ENCODE assay signal across 18 cellular contexts in genomic region chr1:221303623-221304022, GRCh38.
DNase-seq lines count a peak whose midpoint lies in the region; ATAC-seq, FAIRE-seq and TF ChIP-seq lines count a peak whose summit lies in the region.
"Had no signal": no experiment of that assay in that cellular context is flagged by ENCODE, and none has a peak within 500 bp of the region (broad histone marks: within the 10 kb centered on the region; RNA-seq: fewer than 3 reads in every experiment).

No MANE protein-coding gene starts in this region.

- H3K9ac ChIP-seq in GM12878 (ENCODE audit: control insufficient read depth, insufficient read depth, low read length) (no peak overlapping the region), HepG2 (ENCODE audit: insufficient read depth, low read depth, low read length) (no peak overlapping the region)

- DNase-seq in GM12878 (ENCODE audit: low read depth, low spot score) (no peak), HepG2 (ENCODE audit: low spot score) (no peak), Caco-2 (no peak), medulla oblongata (ENCODE audit: extremely low spot score) (no peak), chondrocyte (ENCODE audit: low spot score) (no peak)
- DNase-seq: C1 segment of cervical spinal cord; CD4-positive, alpha-beta memory T cell; COR-L47; DMS 273 treated with DMSO at 0.1 percent for 48 hours; DMS79; EL; GDM1; GOT3 had no signal

- H3K9me3 ChIP-seq in HEK293 (ENCODE audit: control insufficient read depth, insufficient read depth, low read depth, low read length) = no peaks in the 10 kb centered on the region; the same call in 1 of the 2 replicates
- no peaks in the 10 kb centered on the region for H3K9me3 ChIP-seq in GM12878 (replicated peaks; ENCODE audit: control insufficient read depth, insufficient read depth, low read length)
- no peaks in the 10 kb centered on the region for H3K9me3 ChIP-seq in HepG2 (ENCODE audit: low read length)
- no peaks in the 10 kb centered on the region for H3K9me3 ChIP-seq in Caco-2
- H3K9me3 ChIP-seq: HAP-1 had no signal

- H3K4me3 Mint-ChIP-seq in Caco-2 (ENCODE audit: unreplicated experiment) (no peak overlapping the region), chondrocyte (ENCODE audit: unreplicated experiment) (no peak overlapping the region)
- H3K4me3 Mint-ChIP-seq: CD4-positive, alpha-beta memory T cell had no signal

- H3K4me1 Mint-ChIP-seq in Caco-2 (ENCODE audit: low read depth, unreplicated experiment) = no peaks in the 10 kb centered on the region
- no peaks in the 10 kb centered on the region for H3K4me1 Mint-ChIP-seq in chondrocyte (ENCODE audit: low read depth)
- H3K4me1 Mint-ChIP-seq: CD4-positive, alpha-beta memory T cell had no signal

- TF ChIP-seq CTCF in HEK293 (tag by site-specific recombination; IDR thresholded peaks at IDR 0.05) (no peak), GM12878 (IDR thresholded peaks at IDR 0.05 in 2 of 3, conservative IDR thresholded peaks at IDR 0.05 in 1 of 3; ENCODE audit: control insufficient read depth in 2 of 3, extremely low read depth in 1 of 3, insufficient read depth in 1 of 3, low read depth in 3 of 3, low read length in 3 of 3) (no peak), HepG2 (CRISPR knock-in tag; IDR thresholded peaks at IDR 0.05) (no peak), Caco-2 (IDR thresholded peaks at IDR 0.05; ENCODE audit: insufficient read depth in 1 of 2, low read depth in 1 of 2, low read length in 1 of 2, severe bottlenecking in 1 of 2, unreplicated experiment in 1 of 2) (no peak), chondrocyte (IDR thresholded peaks at IDR 0.05) (no peak)

- in situ Hi-C loops in GM12878 (cut with MboI) = no loop called here
- in situ Hi-C loops in HepG2 (cut with HindIII; ENCODE audit: extremely low pct_ligation_motif_present, low pct_unique_long_range_greater_than_20kb) = no loop called here

- no peak for FAIRE-seq in GM12878 (lab: Jason Lieb, UNC)
- FAIRE-seq in HepG2 (lab: Jason Lieb, UNC) = no peak
- FAIRE-seq: GM12891, GM18507, H54 had no signal

- TF ChIP-seq POLR2A in GM12878 (IDR thresholded peaks at IDR 0.05; ENCODE audit: low read depth, low read length) = no peak
- TF ChIP-seq POLR2A in HepG2 (IDR thresholded peaks at IDR 0.05; ENCODE audit: insufficient read depth in 1 of 2, low read depth in 2 of 2, low read length in 2 of 2) = no peak

- intact Hi-C loops in GM12878 (cut with micrococcal nuclease; ENCODE audit: unreplicated experiment) (no loop called here), HepG2 (cut with micrococcal nuclease; ENCODE audit: unreplicated experiment) (no loop called here), Caco-2 (cut with micrococcal nuclease; ENCODE audit: unreplicated experiment) (no loop called here)

- no peaks in the 10 kb centered on the region for H3K36me3 Mint-ChIP-seq in Caco-2 (ENCODE audit: insufficient read depth, unreplicated experiment)
- no peaks in the 10 kb centered on the region for H3K36me3 Mint-ChIP-seq in chondrocyte (ENCODE audit: low read depth)
- H3K36me3 Mint-ChIP-seq: CD4-positive, alpha-beta memory T cell had no signal

- H3K27ac ChIP-seq in HEK293 (ENCODE audit: extremely low read depth, low read depth, low read length) = no peak overlapping the region; the same call in 1 of the 2 replicates
- no peak overlapping the region for H3K27ac ChIP-seq in GM12878 (ENCODE audit: control insufficient read depth, insufficient read depth)
- H3K27ac ChIP-seq in HepG2 (ENCODE audit: extremely low read length, insufficient read depth, low read length) = no peak overlapping the region

- H3K4me1 ChIP-seq in HEK293 (ENCODE audit: control insufficient read depth, insufficient read depth, low read length) = peaks cover 11% of the 10 kb centered on the region
- no peaks in the 10 kb centered on the region for H3K4me1 ChIP-seq in GM12878 (ENCODE audit: control insufficient read depth, insufficient read depth, low read length)
- no peaks in the 10 kb centered on the region for H3K4me1 ChIP-seq in HepG2 (ENCODE audit: insufficient read depth, low read length)
- no peaks in the 10 kb centered on the region for H3K4me1 ChIP-seq in Caco-2

- H3K4me3 ChIP-seq in HEK293 (ENCODE audit: low read depth, low read length) (no peak overlapping the region), GM12878 (no peak overlapping the region), HepG2 (replicated peaks in 1 of 3; ENCODE audit: insufficient read depth in 1 of 3, low read depth in 2 of 3, low read length in 3 of 3) (no peak overlapping the region), Caco-2 (ENCODE audit: low read depth, low read length) (no peak overlapping the region)
- H3K4me3 ChIP-seq: HAP-1 had no signal

- TF ChIP-seq EP300 in GM12878 (IDR thresholded peaks at IDR 0.05; ENCODE audit: borderline replicate concordance in 1 of 2, control insufficient read depth in 1 of 2, low read depth in 2 of 2, low read length in 2 of 2) (no peak), HepG2 (IDR thresholded peaks at IDR 0.05; ENCODE audit: low read depth in 2 of 2, low read length in 2 of 2) (no peak), HepG2 (CRISPR knock-in tag; IDR thresholded peaks at IDR 0.05; ENCODE audit: borderline replicate concordance) (no peak)

- H4K20me1 ChIP-seq in GM12878 (ENCODE audit: control insufficient read depth, insufficient read depth) (no peaks in the 10 kb centered on the region), HepG2 (ENCODE audit: insufficient read depth, low read length) (no peaks in the 10 kb centered on the region)

- RAD21 ChIA-PET in GM12878 (lab: Charles Lee; ENCODE audit: unreplicated experiment) = no interaction called here

- POLR2A ChIA-PET in HEK293 (lab: Yijun Ruan, JAX) = no interaction called here
- POLR2A ChIA-PET in GM12878 (lab: Charles Lee) = no interaction called here
- POLR2A ChIA-PET in HepG2 (lab: Yijun Ruan, JAX) = no interaction called here
- POLR2A ChIA-PET in Caco-2 (lab: Charles Lee) = no interaction called here

- H3K79me2 ChIP-seq in GM12878 (ENCODE audit: control insufficient read depth, insufficient read depth, low read length) = no peaks in the 10 kb centered on the region
- H3K79me2 ChIP-seq in HepG2 (ENCODE audit: insufficient read depth, low read length) = no peaks in the 10 kb centered on the region

- H3K27me3 Mint-ChIP-seq in Caco-2 (ENCODE audit: insufficient read depth, unreplicated experiment) = no peaks in the 10 kb centered on the region
- peaks cover 26% of the 10 kb centered on the region for H3K27me3 Mint-ChIP-seq in chondrocyte (ENCODE audit: low read depth)

- no peak overlapping the region for H3K4me2 ChIP-seq in GM12878 (ENCODE audit: control insufficient read depth, insufficient read depth)
- no peak overlapping the region for H3K4me2 ChIP-seq in HepG2 (ENCODE audit: low read depth, low read length)

- BruUV-seq in GM12878 (replicated peaks; lab: Mats Ljungman, UMichigan) (no TSS peak), HepG2 (replicated peaks; lab: Mats Ljungman, UMichigan) (no TSS peak), Caco-2 (replicated peaks; lab: Mats Ljungman, UMichigan) (no TSS peak)

- TF ChIP-seq RAD21 in GM12878 (IDR thresholded peaks at IDR 0.05; ENCODE audit: insufficient read depth, low read depth, low read length) = no peak
- no peak for TF ChIP-seq RAD21 in HepG2 (CRISPR knock-in tag; IDR thresholded peaks at IDR 0.05)

- H2AFZ ChIP-seq in GM12878 (ENCODE audit: control insufficient read depth, low read depth, low read length) = no peak overlapping the region
- H2AFZ ChIP-seq in HepG2 (ENCODE audit: low read length) = no peak overlapping the region

- SMC1A ChIA-PET in GM12878 (lab: Charles Lee; ENCODE audit: uncharacterized antibody, unreplicated experiment) = interaction anchor here (1.1 to 1.2 kb wide), 2 partner anchors 31 to 375 kb away, joined by 3 read pairs; no protein-coding TSS in a partner anchor

- ATAC-seq in GM12878 (no peak), HepG2 (no peak)

- CTCF ChIA-PET in HEK293 (lab: Yijun Ruan, JAX) (interaction anchor here (1.5 kb wide), 1 partner anchor 100 kb away, joined by 4 read pairs; no protein-coding TSS in a partner anchor), GM12878 (lab: Yijun Ruan, JAX) (interaction anchor here (0.7 kb wide), 1 partner anchor 8 kb away, joined by 3 read pairs; no protein-coding TSS in a partner anchor), HepG2 (lab: Yijun Ruan, JAX; ENCODE audit: low intra/inter-chr PET ratio, low total read pairs) (no interaction called here), Caco-2 (lab: Charles Lee) (no interaction called here)

- H3K9me3 Mint-ChIP-seq in Caco-2 (ENCODE audit: unreplicated experiment) = no peaks in the 10 kb centered on the region
- H3K9me3 Mint-ChIP-seq in chondrocyte (ENCODE audit: low read depth) = no peaks in the 10 kb centered on the region
- H3K9me3 Mint-ChIP-seq: CD4-positive, alpha-beta memory T cell had no signal

- H3K36me3 ChIP-seq in HEK293 (ENCODE audit: control insufficient read depth in 2 of 2, insufficient read depth in 1 of 2, low read length in 2 of 2) (no peaks in the 10 kb centered on the region), GM12878 (ENCODE audit: control insufficient read depth in 2 of 2, insufficient read depth in 2 of 2, low read length in 1 of 2) (no peaks in the 10 kb centered on the region), HepG2 (replicated peaks in 1 of 2; ENCODE audit: control insufficient read depth in 1 of 2, insufficient read depth in 2 of 2, low read length in 2 of 2) (no peaks in the 10 kb centered on the region), Caco-2 (ENCODE audit: control insufficient read depth, insufficient read depth, low read length) (no peaks in the 10 kb centered on the region)
- H3K36me3 ChIP-seq: HAP-1 had no signal

- H3K27ac Mint-ChIP-seq in Caco-2 (ENCODE audit: unreplicated experiment) (no peak overlapping the region), chondrocyte (ENCODE audit: unreplicated experiment) (no peak overlapping the region)
- H3K27ac Mint-ChIP-seq: CD4-positive, alpha-beta memory T cell had no signal

- H3K27me3 ChIP-seq in GM12878 (replicated peaks in 1 of 2; ENCODE audit: control insufficient read depth in 2 of 2, insufficient read depth in 2 of 2, low read length in 1 of 2) (no peaks in the 10 kb centered on the region), HepG2 (ENCODE audit: control insufficient read depth in 1 of 2, insufficient read depth in 2 of 2, low read length in 2 of 2) (no peaks in the 10 kb centered on the region), Caco-2 (replicated peaks; ENCODE audit: control insufficient read depth, insufficient read depth, low read length) (no peaks in the 10 kb centered on the region)

- WGBS in GM12878 (ENCODE audit: insufficient coverage, insufficient replicate concordance, low lambda C conversion rate, missing lambda C conversion rate) = 0% methylated on average over 1 of the region's 1 CpG
- 5% methylated on average over 1 of the region's 1 CpG for WGBS in HepG2 (ENCODE audit: low lambda C conversion rate)

TF ChIP-seq in HepG2, 621 proteins besides CTCF, POLR2A, EP300 and RAD21:
- TF ChIP-seq RBM22 (optimal IDR thresholded peaks at IDR 0.05; ENCODE audit: low read length) (no peak), ATF7 (IDR thresholded peaks at IDR 0.05) (peak; percentile 46; the same call in 1 of the 2 replicates), ATF7 (CRISPR knock-in tag; IDR thresholded peaks at IDR 0.05) (no peak)

Comparison
In these comparisons a context has a peak if more than half of its experiments do, and no peak if none do; other contexts are left out.
1. CTCF ChIA-PET loops: an anchor here in HEK293 (1.5 kb wide) and GM12878 (0.7 kb wide); none called in HepG2 and Caco-2.
2. Of the 63 proteins assayed by ChIP-seq in both HepG2 and HEK293: peak only in HepG2: none; only in HEK293: ATF2, ZNF629 and ZNF768; in both: none; in neither: 60.